7 cellular contexts compared by ENCODE assay signal in the genomic region with DNA sequence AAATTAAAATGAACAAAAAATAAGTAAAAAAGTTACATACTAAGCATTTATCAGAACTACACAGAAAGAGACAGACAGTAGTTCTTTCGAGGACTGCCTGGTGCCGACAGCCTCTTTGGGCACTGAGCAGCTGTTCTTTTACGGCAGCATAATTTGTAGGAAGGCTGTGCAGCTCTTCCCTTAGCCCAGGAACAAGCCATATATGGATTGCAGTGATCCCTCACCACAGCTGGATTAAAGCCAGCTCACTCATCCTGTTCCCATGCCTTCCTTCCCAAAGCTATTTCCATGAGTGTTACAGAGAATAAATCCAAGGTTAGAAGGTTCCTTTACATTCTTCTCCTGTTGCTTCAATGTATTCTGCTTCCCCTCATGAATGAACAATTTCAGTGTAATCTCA.
DNase-seq lines count a peak whose midpoint lies in the region; ATAC-seq and TF ChIP-seq lines count a peak whose summit lies in the region.

No MANE protein-coding gene starts in this region.

- H3K27me3 Mint-ChIP-seq in activated CD4-positive, alpha-beta memory T cell treated with anti-CD3 and anti-CD28 coated beads for 36 hours, result no peaks in the 10 kb centered on the region

- no peak for TF ChIP-seq CTCF in uterus (IDR thresholded peaks at IDR 0.05)

- POLR2A ChIA-PET in activated CD4-positive, alpha-beta memory T cell treated with anti-CD3 and anti-CD28 coated beads for 36 hours (lab: Charles Lee), result no interaction called here

- H3K27ac Mint-ChIP-seq in activated CD4-positive, alpha-beta memory T cell treated with anti-CD3 and anti-CD28 coated beads for 36 hours, result no peak overlapping the region

- peaks cover 22% of the 10 kb centered on the region for H3K36me3 Mint-ChIP-seq in activated CD4-positive, alpha-beta memory T cell treated with anti-CD3 and anti-CD28 coated beads for 36 hours

- H3K36me3 ChIP-seq in adipocyte (ENCODE audit: control insufficient read depth, insufficient read depth, low read length, severe bottlenecking), result peaks cover 21% of the 10 kb centered on the region
- H3K36me3 ChIP-seq in uterus, result no peaks in the 10 kb centered on the region

- H3K9me3 ChIP-seq in adipocyte (ENCODE audit: control insufficient read depth, low read length) (no peaks in the 10 kb centered on the region), uterus (no peaks in the 10 kb centered on the region)

- peak overlapping the region; percentile 40 to 66 for H3K27ac ChIP-seq in uterus

- H3K4me1 Mint-ChIP-seq in activated CD4-positive, alpha-beta memory T cell treated with anti-CD3 and anti-CD28 coated beads for 36 hours (ENCODE audit: low read depth), result no peaks in the 10 kb centered on the region

- intact Hi-C loops in uterus (cut with DNase I; ENCODE audit: low total_unique reads), result no loop called here
- intact Hi-C loops in activated CD4-positive, alpha-beta memory T cell treated with anti-CD3 and anti-CD28 coated beads for 36 hours (cut with micrococcal nuclease), result no loop called here

- H3K9ac ChIP-seq in adipocyte (ENCODE audit: low read length), result peak overlapping the region; percentile 78

- peaks cover 37% of the 10 kb centered on the region for H3K4me1 ChIP-seq in adipocyte (ENCODE audit: control insufficient read depth, insufficient read depth, low read length)
- peaks cover 0 to 8% of the 10 kb centered on the region in 2 donors for H3K4me1 ChIP-seq in uterus

- no peak overlapping the region for H3K4me3 Mint-ChIP-seq in activated CD4-positive, alpha-beta memory T cell treated with anti-CD3 and anti-CD28 coated beads for 36 hours

- ATAC-seq in HG02840 (IDR thresholded peaks at IDR 0.05; ENCODE audit: low FRiP score, unreplicated experiment), result no peak
- ATAC-seq in GM19467 (IDR thresholded peaks at IDR 0.05; ENCODE audit: unreplicated experiment), result no peak

- H3K4me3 ChIP-seq in adipocyte (ENCODE audit: low read length) (peak overlapping the region; percentile 73), uterus (no peak overlapping the region)

- no peaks in the 10 kb centered on the region for H3K9me3 Mint-ChIP-seq in activated CD4-positive, alpha-beta memory T cell treated with anti-CD3 and anti-CD28 coated beads for 36 hours

- CTCF ChIA-PET in activated CD4-positive, alpha-beta memory T cell treated with anti-CD3 and anti-CD28 coated beads for 36 hours (lab: Charles Lee), result no interaction called here

- DNase-seq in LoVo (ENCODE audit: low spot score) (peak; percentile 25), adipocyte (ENCODE audit: low read depth) (peak; percentile 92), islet precursor cell (peak; percentile 71), uterus (peak; percentile 68 to 77)
- no peak for DNase-seq in activated CD4-positive, alpha-beta memory T cell treated with anti-CD3 and anti-CD28 coated beads for 36 hours

- no peak for TF ChIP-seq POLR2A in uterus (IDR thresholded peaks at IDR 0.05)

- H3K27me3 ChIP-seq in adipocyte (replicated peaks; ENCODE audit: control insufficient read depth, insufficient read depth, low read length), result no peaks in the 10 kb centered on the region
- H3K27me3 ChIP-seq in uterus, result no peaks in the 10 kb centered on the region
